ENCODE assay signal across 21 cellular contexts in the genomic region with DNA sequence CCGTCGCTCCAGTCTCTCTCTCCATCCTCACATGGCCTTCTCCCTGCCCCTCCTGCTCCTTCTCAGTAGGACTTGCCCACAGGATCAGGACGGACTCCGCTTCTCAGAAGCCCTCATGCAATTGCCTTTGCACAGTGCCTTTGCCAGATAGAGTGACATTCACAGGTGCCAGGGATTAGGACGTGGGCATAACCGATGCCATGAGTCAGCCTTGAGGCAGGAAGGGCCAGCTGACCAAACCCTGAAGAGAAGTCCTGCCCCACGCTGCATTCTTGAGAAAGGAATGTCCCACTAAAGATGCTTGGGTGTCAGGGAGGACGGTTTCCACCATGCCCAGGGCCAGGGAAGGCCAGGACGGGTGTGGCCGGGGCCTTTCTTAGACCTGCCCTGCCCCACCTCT. TPM values are rescaled to one million over a fixed set of nuclear protein-coding genes. Genes with fewer than 3 reads are reported as not detected.
DNase-seq lines count a peak whose midpoint lies in the region; ATAC-seq and TF ChIP-seq lines count a peak whose summit lies in the region.
"Had no signal": no experiment of that assay in that cellular context is flagged by ENCODE, and none has a peak within 500 bp of the region (broad histone marks: within the 10 kb centered on the region; RNA-seq: fewer than 3 reads in every experiment).

No MANE protein-coding gene starts in this region.

- intact Hi-C loops in psoas muscle (cut with DNase I) = loop anchor here (5.0 kb wide), 5 partner anchors 87 to 357 kb away; a partner anchor contains a TSS
- intact Hi-C loops in activated naive CD4-positive, alpha-beta T cell treated with anti-CD3 and anti-CD28 coated beads for 36 hours (cut with micrococcal nuclease) = no loop called here

- TF ChIP-seq CTCF in psoas muscle (IDR thresholded peaks at IDR 0.05) = no peak

- no peaks in the 10 kb centered on the region for H3K9me3 Mint-ChIP-seq in activated naive CD4-positive, alpha-beta T cell treated with anti-CD3 and anti-CD28 coated beads for 36 hours
- no peaks in the 10 kb centered on the region for H3K9me3 Mint-ChIP-seq in activated T-cell treated with anti-CD3 and anti-CD28 coated beads, Interleukin-2, amount 50 U/mL, for 72 hours

- CTCF ChIA-PET in activated naive CD4-positive, alpha-beta T cell treated with anti-CD3 and anti-CD28 coated beads for 36 hours (lab: Charles Lee) = no interaction called here

- H3K4me1 ChIP-seq in psoas muscle = peaks cover 12% of the 10 kb centered on the region

- no peaks in the 10 kb centered on the region for H3K36me3 Mint-ChIP-seq in activated naive CD4-positive, alpha-beta T cell treated with anti-CD3 and anti-CD28 coated beads for 36 hours (ENCODE audit: low read depth)
- H3K36me3 Mint-ChIP-seq in activated T-cell treated with anti-CD3 and anti-CD28 coated beads, Interleukin-2, amount 50 U/mL, for 72 hours (ENCODE audit: insufficient read depth in 2 of 2) = no peaks in the 10 kb centered on the region

- H3K27ac ChIP-seq in psoas muscle = peak overlapping the region; percentile 81
- H3K27ac ChIP-seq: left ventricle myocardium inferior, tibial artery had no signal

- H3K4me3 Mint-ChIP-seq in activated naive CD4-positive, alpha-beta T cell treated with anti-CD3 and anti-CD28 coated beads for 36 hours = no peak overlapping the region
- H3K4me3 Mint-ChIP-seq in activated T-cell treated with anti-CD3 and anti-CD28 coated beads, Interleukin-2, amount 50 U/mL, for 72 hours = no peak overlapping the region
- H3K4me3 Mint-ChIP-seq: B cell had no signal

- no peak overlapping the region for H3K4me3 ChIP-seq in psoas muscle
- H3K4me3 ChIP-seq: left ventricle myocardium inferior, tibial artery had no signal

- H3K4me1 Mint-ChIP-seq in activated naive CD4-positive, alpha-beta T cell treated with anti-CD3 and anti-CD28 coated beads for 36 hours (ENCODE audit: low read depth) = peaks cover 8% of the 10 kb centered on the region
- H3K4me1 Mint-ChIP-seq in activated T-cell treated with anti-CD3 and anti-CD28 coated beads, Interleukin-2, amount 50 U/mL, for 72 hours (ENCODE audit: low read depth) = peaks cover 10% of the 10 kb centered on the region

- no peaks in the 10 kb centered on the region for H3K9me3 ChIP-seq in psoas muscle
- H3K9me3 ChIP-seq: left ventricle myocardium inferior, tibial artery had no signal

- peak; percentile 52 for DNase-seq in EH (ENCODE audit: low read depth)
- peak; percentile 45 for DNase-seq in LoVo (ENCODE audit: low spot score)
- DNase-seq in astrocyte of the hippocampus (ENCODE audit: low read depth, low spot score) = peak; percentile 20
- DNase-seq in psoas muscle = peak; percentile 48 to 76
- DNase-seq in activated naive CD4-positive, alpha-beta T cell treated with anti-CD3 and anti-CD28 coated beads for 36 hours = no peak
- no peak for DNase-seq in activated CD4-positive, alpha-beta T cell treated with anti-CD3 and anti-CD28 coated beads, Interleukin-2, amount 50 U/mL, for 4 hours
- no peak for DNase-seq in activated T-cell treated with anti-CD3 and anti-CD28 coated beads, Interleukin-2, amount 50 U/mL, for 72 hours
- no peak for DNase-seq in NCI-H2171 treated with DMSO at 0.1 percent for 48 hours (lab: John Stamatoyannopoulos, UW)
- DNase-seq: activated CD4-positive, alpha-beta T cell treated with anti-CD3 and anti-CD28 coated beads, Interleukin-2, amount 50 U/mL, for 1 hour; activated gamma-delta T cell treated with Interleukin-2 at 50 U/mL for 16 hours; amniotic stem cell; cerebellar nuclear complex; effector memory CD4-positive, alpha-beta T cell; left ventricle myocardium inferior; MM.1S; NCI-H187; NCI-H446; stimulated activated naive CD4-positive, alpha-beta T cell; T-helper 1 cell had no signal

- no peaks in the 10 kb centered on the region for H3K27me3 ChIP-seq in psoas muscle (ENCODE audit: insufficient read depth in 3 of 3, low read length in 2 of 3)
- H3K27me3 ChIP-seq: tibial artery had no signal

- H3K27ac Mint-ChIP-seq in activated naive CD4-positive, alpha-beta T cell treated with anti-CD3 and anti-CD28 coated beads for 36 hours = no peak overlapping the region
- H3K27ac Mint-ChIP-seq in activated T-cell treated with anti-CD3 and anti-CD28 coated beads, Interleukin-2, amount 50 U/mL, for 72 hours = no peak overlapping the region
- H3K27ac Mint-ChIP-seq: B cell had no signal

- no peaks in the 10 kb centered on the region for H3K36me3 ChIP-seq in psoas muscle (ENCODE audit: insufficient read depth in 1 of 2, low read depth in 1 of 2)
- H3K36me3 ChIP-seq: left ventricle myocardium inferior, tibial artery had no signal

- no peaks in the 10 kb centered on the region for H3K27me3 Mint-ChIP-seq in activated naive CD4-positive, alpha-beta T cell treated with anti-CD3 and anti-CD28 coated beads for 36 hours (ENCODE audit: low read depth)
- H3K27me3 Mint-ChIP-seq in activated T-cell treated with anti-CD3 and anti-CD28 coated beads, Interleukin-2, amount 50 U/mL, for 72 hours (ENCODE audit: low read depth) = peaks cover 5% of the 10 kb centered on the region

- peak; percentile 89 to 95 (median 92) for ATAC-seq in psoas muscle
- no peak for ATAC-seq in activated T-cell treated with anti-CD3 and anti-CD28 coated beads, Interleukin-2, amount 50 U/mL, for 72 hours (replicated peaks in 1 of 2)

- WGBS in psoas muscle, 3 donors = 26 to 39% (median 27%) methylated on average over 10 of the region's 10 CpGs

RNA-seq across cellular contexts. Expression of a gene that starts 6.6 kb away (rescaled TPM):
- total RNA-seq in psoas muscle = 10 to 100 TPM; 41.4 to 66.1 (median 57.8) TPM
- polyA plus RNA-seq in psoas muscle = 100 to 1,000 TPM in 1 of 3 donors, 10 to 100 TPM in 2; 43.4 to 151 (median 58.3) TPM
- 10 to 100 TPM; 53.7 to 53.9 TPM for total RNA-seq in activated naive CD4-positive, alpha-beta T cell treated with anti-CD3 and anti-CD28 coated beads for 36 hours
- total RNA-seq in activated T-cell treated with anti-CD3 and anti-CD28 coated beads, Interleukin-2, amount 50 U/mL, for 72 hours = 10 to 100 TPM; 47.6 to 65.5 TPM

RNA-seq across cellular contexts. Expression of a gene that starts 31.3 kb away (rescaled TPM):
- total RNA-seq in psoas muscle = 10 to 100 TPM; 43.0 to 70.3 (median 54.7) TPM
- 10 to 100 TPM; 21.0 to 63.3 (median 26.4) TPM for polyA plus RNA-seq in psoas muscle
- total RNA-seq in activated naive CD4-positive, alpha-beta T cell treated with anti-CD3 and anti-CD28 coated beads for 36 hours = 1 to 10 TPM; 8.2 to 9.9 TPM
- total RNA-seq in activated T-cell treated with anti-CD3 and anti-CD28 coated beads, Interleukin-2, amount 50 U/mL, for 72 hours = 10 to 100 TPM; 14.5 to 15.3 TPM

Comparison
In these comparisons a context has a peak if more than half of its experiments do, and no peak if none do; other contexts are left out.
1. DNase-seq: peak in EH (single experiment), LoVo (single experiment), astrocyte of the hippocampus (single experiment) and psoas muscle (2 of 2); none in activated naive CD4-positive, alpha-beta T cell treated with anti-CD3 and anti-CD28 coated beads for 36 hours (single experiment), activated CD4-positive, alpha-beta T cell treated with anti-CD3 and anti-CD28 coated beads, Interleukin-2, amount 50 U/mL, for 4 hours (0 of 2), activated T-cell treated with anti-CD3 and anti-CD28 coated beads, Interleukin-2, amount 50 U/mL, for 72 hours (0 of 2) and NCI-H2171 treated with DMSO at 0.1 percent for 48 hours (single experiment).
2. ATAC-seq: peak in psoas muscle (4 of 4); none in activated T-cell treated with anti-CD3 and anti-CD28 coated beads, Interleukin-2, amount 50 U/mL, for 72 hours (0 of 2).